Comparison of ENCODE assay signal across 2 cellular contexts in the genomic region with DNA sequence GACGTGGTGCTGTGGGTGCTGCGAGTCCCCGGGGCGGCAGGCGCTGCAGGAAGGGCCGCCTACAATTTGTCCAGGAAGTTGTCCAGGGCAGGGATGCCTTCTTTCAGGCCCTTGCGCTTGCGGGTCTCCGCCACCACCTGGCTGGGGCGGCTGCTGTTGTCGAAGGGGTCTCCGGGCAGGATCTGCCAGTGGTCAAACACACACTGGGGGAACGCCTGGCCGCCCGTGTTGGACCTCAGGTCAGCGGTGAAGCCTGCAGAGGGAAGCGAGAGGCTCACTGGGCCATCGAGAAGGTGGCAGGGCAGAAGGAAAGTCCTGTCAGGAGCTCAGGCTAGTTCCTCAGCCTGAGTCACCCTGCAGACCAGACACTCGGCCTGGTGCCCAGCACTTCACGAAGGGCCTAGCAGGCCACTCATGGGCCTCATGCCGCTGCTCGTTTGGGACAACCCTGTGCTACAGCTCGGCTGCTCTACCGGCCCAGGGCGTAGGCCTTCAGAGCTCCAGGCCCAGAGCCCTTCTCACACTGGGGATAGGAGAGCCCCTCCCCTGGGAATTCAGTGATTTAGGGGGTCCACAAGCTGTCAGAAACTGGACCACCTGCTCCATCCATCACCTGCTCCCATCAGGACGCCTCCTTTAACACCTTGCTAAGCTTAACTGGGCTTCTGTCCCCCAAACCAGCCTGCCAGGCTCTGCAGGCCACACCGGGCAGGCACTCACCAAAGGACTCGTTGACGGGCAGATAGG.
TF ChIP-seq lines count a peak whose summit lies in the region.

No MANE protein-coding gene starts in this region.

TF ChIP-seq in HEK293, 187 proteins besides CTCF, POLR2A, EP300 and RAD21:
- TF ChIP-seq, protein P1, sequence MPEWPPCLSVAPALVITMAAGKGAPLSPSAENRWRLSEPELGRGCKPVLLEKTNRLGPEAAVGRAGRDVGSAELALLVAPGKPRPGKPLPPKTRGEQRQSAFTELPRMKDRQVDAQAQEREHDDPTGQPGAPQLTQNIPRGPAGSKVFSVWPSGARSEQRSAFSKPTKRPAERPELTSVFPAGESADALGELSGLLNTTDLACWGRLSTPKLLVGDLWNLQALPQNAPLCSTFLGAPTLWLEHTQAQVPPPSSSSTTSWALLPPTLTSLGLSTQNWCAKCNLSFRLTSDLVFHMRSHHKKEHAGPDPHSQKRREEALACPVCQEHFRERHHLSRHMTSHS (tag by site-specific recombination; IDR thresholded peaks at IDR 0.05), result no peak
- no peak for TF ChIP-seq ZNF280D (tag by site-specific recombination; IDR thresholded peaks at IDR 0.05)
- TF ChIP-seq ZNF600 (tag by site-specific recombination; IDR thresholded peaks at IDR 0.05), result peak; percentile 91
- TF ChIP-seq, protein P2, sequence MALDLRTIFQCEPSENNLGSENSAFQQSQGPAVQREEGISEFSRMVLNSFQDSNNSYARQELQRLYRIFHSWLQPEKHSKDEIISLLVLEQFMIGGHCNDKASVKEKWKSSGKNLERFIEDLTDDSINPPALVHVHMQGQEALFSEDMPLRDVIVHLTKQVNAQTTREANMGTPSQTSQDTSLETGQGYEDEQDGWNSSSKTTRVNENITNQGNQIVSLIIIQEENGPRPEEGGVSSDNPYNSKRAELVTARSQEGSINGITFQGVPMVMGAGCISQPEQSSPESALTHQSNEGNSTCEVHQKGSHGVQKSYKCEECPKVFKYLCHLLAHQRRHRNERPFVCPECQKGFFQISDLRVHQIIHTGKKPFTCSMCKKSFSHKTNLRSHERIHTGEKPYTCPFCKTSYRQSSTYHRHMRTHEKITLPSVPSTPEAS (tag by site-specific recombination; IDR thresholded peaks at IDR 0.05), result no peak
- no peak for TF ChIP-seq RBAK (tag by site-specific recombination; IDR thresholded peaks at IDR 0.05)
- TF ChIP-seq, protein P3, sequence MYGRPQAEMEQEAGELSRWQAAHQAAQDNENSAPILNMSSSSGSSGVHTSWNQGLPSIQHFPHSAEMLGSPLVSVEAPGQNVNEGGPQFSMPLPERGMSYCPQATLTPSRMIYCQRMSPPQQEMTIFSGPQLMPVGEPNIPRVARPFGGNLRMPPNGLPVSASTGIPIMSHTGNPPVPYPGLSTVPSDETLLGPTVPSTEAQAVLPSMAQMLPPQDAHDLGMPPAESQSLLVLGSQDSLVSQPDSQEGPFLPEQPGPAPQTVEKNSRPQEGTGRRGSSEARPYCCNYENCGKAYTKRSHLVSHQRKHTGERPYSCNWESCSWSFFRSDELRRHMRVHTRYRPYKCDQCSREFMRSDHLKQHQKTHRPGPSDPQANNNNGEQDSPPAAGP (tag by site-specific recombination; IDR thresholded peaks at IDR 0.05), result peak; percentile 12; the same call in 1 of the 2 replicates
- peak; percentile 45; the same call in 1 of the 2 replicates for TF ChIP-seq HIC1 (tag by site-specific recombination; IDR thresholded peaks at IDR 0.05)
- no peak for TF ChIP-seq ZNF214 (tag by site-specific recombination; IDR thresholded peaks at IDR 0.05; ENCODE audit: borderline replicate concordance)
- no peak for TF ChIP-seq ZNF658 (tag by site-specific recombination; IDR thresholded peaks at IDR 0.05)

TF ChIP-seq in GM12878, 131 proteins besides CTCF, POLR2A, EP300 and RAD21:
- TF ChIP-seq BACH1 (IDR thresholded peaks at IDR 0.05; ENCODE audit: borderline replicate concordance) (peak; percentile 35; the same call in 1 of the 2 replicates), PBX3 (IDR thresholded peaks at IDR 0.05; ENCODE audit: insufficient replicate concordance, low read depth, low read length) (no peak), FOXK2 (IDR thresholded peaks at IDR 0.05) (no peak), RB1 (IDR thresholded peaks at IDR 0.05; ENCODE audit: borderline replicate concordance) (no peak), SMAD5 (IDR thresholded peaks at IDR 0.05; ENCODE audit: low read depth) (peak; percentile 26; the same call in 1 of the 2 replicates), HDGF (IDR thresholded peaks at IDR 0.05) (no peak), BMI1 (IDR thresholded peaks at IDR 0.05; ENCODE audit: borderline replicate concordance) (no peak), STAT1 (conservative IDR thresholded peaks at IDR 0.05) (no peak), MXI1 (IDR thresholded peaks at IDR 0.05; ENCODE audit: low read depth, low read length) (no peak), POLR2AphosphoS5 (IDR thresholded peaks at IDR 0.05; ENCODE audit: low read length) (peak; percentile 51), SIN3A (IDR thresholded peaks at IDR 0.05; ENCODE audit: low read depth, low read length) (no peak)
- TF ChIP-seq, protein P4, sequence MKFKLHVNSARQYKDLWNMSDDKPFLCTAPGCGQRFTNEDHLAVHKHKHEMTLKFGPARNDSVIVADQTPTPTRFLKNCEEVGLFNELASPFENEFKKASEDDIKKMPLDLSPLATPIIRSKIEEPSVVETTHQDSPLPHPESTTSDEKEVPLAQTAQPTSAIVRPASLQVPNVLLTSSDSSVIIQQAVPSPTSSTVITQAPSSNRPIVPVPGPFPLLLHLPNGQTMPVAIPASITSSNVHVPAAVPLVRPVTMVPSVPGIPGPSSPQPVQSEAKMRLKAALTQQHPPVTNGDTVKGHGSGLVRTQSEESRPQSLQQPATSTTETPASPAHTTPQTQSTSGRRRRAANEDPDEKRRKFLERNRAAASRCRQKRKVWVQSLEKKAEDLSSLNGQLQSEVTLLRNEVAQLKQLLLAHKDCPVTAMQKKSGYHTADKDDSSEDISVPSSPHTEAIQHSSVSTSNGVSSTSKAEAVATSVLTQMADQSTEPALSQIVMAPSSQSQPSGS (IDR thresholded peaks at IDR 0.05; ENCODE audit: low read length), result no peak
